ENCODE assay signal across 29 cellular contexts in the genomic region with DNA sequence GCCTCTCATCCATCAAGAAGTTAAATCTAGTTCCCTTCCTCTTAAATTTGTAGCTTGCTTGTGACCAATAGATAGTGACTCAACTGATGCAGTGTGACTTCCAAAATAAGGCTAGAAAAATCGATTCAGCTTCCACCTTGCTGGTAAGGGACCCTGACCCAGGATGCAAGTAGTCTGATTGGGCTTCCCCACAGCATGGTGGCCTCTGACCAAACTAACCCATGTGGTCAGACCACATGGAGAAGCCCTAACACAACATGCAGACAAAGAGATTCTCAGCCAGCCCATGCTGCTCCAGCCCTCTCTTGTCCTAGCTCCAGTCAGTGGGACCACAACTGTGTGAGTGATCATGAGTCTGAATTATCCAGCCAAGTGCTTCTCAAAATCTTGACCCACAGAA.
"Had no signal": no experiment of that assay in that cellular context is flagged by ENCODE, and none has a peak within 500 bp of the region (broad histone marks: within the 10 kb centered on the region; RNA-seq: fewer than 3 reads in every experiment).

No MANE protein-coding gene starts in this region.

- DNase-seq: hypothalamus; immature natural killer cell; kidney; left colon; left lung; lower lobe of right lung; mammary epithelial cell; mesenchymal stem cell; naive thymus-derived CD4-positive, alpha-beta T cell; nucleus accumbens; right lobe of liver; stimulated activated CD4-positive, alpha-beta T cell treated with anti-CD3 and anti-CD28 coated beads, Interleukin-1b, Interleukin-23, amount 100 ng/mL, for 48 hours; stimulated activated CD4-positive, alpha-beta T cell treated with anti-CD3 and anti-CD28 coated beads, Interleukin-2, amount 100 ng/mL, for 48 hours; stimulated activated CD4-positive, alpha-beta T cell treated with anti-CD3 and anti-CD28 coated beads, Interleukin-4, amount 100 ng/mL, for 4 hours; stimulated activated CD8-positive, alpha-beta memory T cell treated with anti-CD3 and anti-CD28 coated beads, Interleukin-4, amount 100 ng/mL, for 48 hours; stimulated activated naive CD4-positive, alpha-beta T cell; tibial artery; uterus had no signal

- H3K27me3 ChIP-seq: left lung, right atrium auricular region, right lobe of liver, suprapubic skin, tibial artery, uterus had no signal

- H3K9me3 Mint-ChIP-seq: nephron, neural crest cell, type B pancreatic cell had no signal

- H3K9ac ChIP-seq: parathyroid adenoma had no signal

- H3K27me3 Mint-ChIP-seq: naive thymus-derived CD4-positive, alpha-beta T cell; progenitor cell of endocrine pancreas; stimulated activated naive CD8-positive, alpha-beta T cell treated with anti-CD3 and anti-CD28 coated beads, Interleukin-15, Interleukin-2, amounts not matched to agents 100 ng/mL and 50 ng/mL, for 24 hours; type B pancreatic cell had no signal

- H3K4me1 ChIP-seq: left lung, lower lobe of right lung, right atrium auricular region, right lobe of liver, suprapubic skin, uterus had no signal

- H3K27ac ChIP-seq: left lung, lower lobe of right lung, parathyroid adenoma, right atrium auricular region, right lobe of liver, suprapubic skin, thoracic aorta, tibial artery, uterus had no signal

- H3K27ac Mint-ChIP-seq: immature natural killer cell; mesothelial cell of epicardium; naive thymus-derived CD4-positive, alpha-beta T cell; nephron; progenitor cell of endocrine pancreas; stimulated activated naive CD8-positive, alpha-beta T cell treated with anti-CD3 and anti-CD28 coated beads, Interleukin-15, Interleukin-2, amounts not matched to agents 100 ng/mL and 50 ng/mL, for 24 hours; type B pancreatic cell had no signal

- H3K4me3 Mint-ChIP-seq: immature natural killer cell; mesothelial cell of epicardium; naive thymus-derived CD4-positive, alpha-beta T cell; nephron; neural crest cell; stimulated activated naive CD8-positive, alpha-beta T cell treated with anti-CD3 and anti-CD28 coated beads, Interleukin-15, Interleukin-2, amounts not matched to agents 100 ng/mL and 50 ng/mL, for 24 hours; type B pancreatic cell had no signal

- H3K36me3 ChIP-seq: left lung, lower lobe of right lung, right atrium auricular region, right lobe of liver, suprapubic skin, thoracic aorta, tibial artery, uterus had no signal

- H3K4me3 ChIP-seq: left lung, lower lobe of right lung, right atrium auricular region, right lobe of liver, smooth muscle cell, suprapubic skin, thoracic aorta, tibial artery, uterus had no signal

- H3K4me1 Mint-ChIP-seq: immature natural killer cell; naive thymus-derived CD4-positive, alpha-beta T cell; nephron; neural crest cell had no signal

- H3K4me2 ChIP-seq: smooth muscle cell had no signal

- H3K9me3 ChIP-seq: left lung, lower lobe of right lung, right atrium auricular region, right lobe of liver, suprapubic skin, thoracic aorta, tibial artery, uterus had no signal

- H3K79me2 ChIP-seq: parathyroid adenoma had no signal

- H2AFZ ChIP-seq: parathyroid adenoma had no signal

- H3K36me3 Mint-ChIP-seq: immature natural killer cell; mesothelial cell of epicardium; naive thymus-derived CD4-positive, alpha-beta T cell; type B pancreatic cell had no signal

- ATAC-seq: left colon; left lung; lower lobe of right lung; naive thymus-derived CD4-positive, alpha-beta T cell; right lobe of liver had no signal
